In the genomic region with DNA sequence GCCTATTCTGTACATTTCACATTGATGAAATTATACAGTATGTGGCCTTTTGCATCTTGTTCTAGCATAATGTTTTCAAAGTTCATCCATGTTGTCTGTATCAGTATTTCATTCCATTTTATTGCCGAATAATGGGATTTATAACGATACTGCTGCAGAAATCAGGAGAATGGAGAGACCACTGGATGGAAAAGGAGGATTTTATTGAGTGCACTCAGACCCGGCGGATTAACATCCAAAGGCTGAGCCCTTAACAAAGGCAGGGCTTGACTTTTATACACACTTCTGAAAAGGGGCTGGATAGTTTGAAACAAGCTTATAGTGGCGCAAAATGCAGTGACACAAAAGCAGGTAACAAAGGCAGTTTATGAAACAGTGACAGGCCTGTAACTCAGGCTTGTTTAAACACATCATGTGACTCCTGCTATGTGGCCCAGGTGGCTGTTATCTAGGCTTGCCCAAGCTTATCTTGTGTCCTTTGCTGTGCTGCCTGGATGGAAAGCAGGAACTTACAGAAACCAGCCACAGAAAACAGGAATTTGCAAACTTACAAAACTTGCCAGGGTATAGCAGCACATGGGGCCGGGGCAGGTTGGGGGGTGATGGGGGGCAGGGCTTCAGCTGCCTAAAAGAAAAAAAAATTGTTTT, we compare ENCODE assay signal across 16 cellular contexts. TPM values are rescaled to one million over a fixed set of nuclear protein-coding genes. Genes with fewer than 3 reads are reported as not detected.
DNase-seq lines count a peak whose midpoint lies in the region; ATAC-seq and TF ChIP-seq lines count a peak whose summit lies in the region.
"Had no signal": no experiment of that assay in that cellular context is flagged by ENCODE, and none has a peak within 500 bp of the region (broad histone marks: within the 10 kb centered on the region; RNA-seq: fewer than 3 reads in every experiment).

No MANE protein-coding gene starts in this region.

- H3K36me3 Mint-ChIP-seq in GM23338 (ENCODE audit: low read depth), result peaks cover 79% of the 10 kb centered on the region
- H3K36me3 Mint-ChIP-seq in CD8-positive, alpha-beta memory T cell, result peaks cover 0 to 2% (median 0%) of the 10 kb centered on the region in 3 donors
- no peaks in the 10 kb centered on the region for H3K36me3 Mint-ChIP-seq in activated T-helper 17 cell treated with anti-CD3 and anti-CD28 coated beads, Interleukin-2, amount 50 U/mL, for 72 hours (ENCODE audit: low read depth)

- H3K4me2 ChIP-seq in GM23338, result no peak overlapping the region

- H3K27ac ChIP-seq in GM23338 (ENCODE audit: low read depth) (no peak overlapping the region), WERI-Rb-1 (no peak overlapping the region)
- H3K27ac ChIP-seq in CD8-positive, alpha-beta memory T cell (ENCODE audit: low read depth, low read length), result no peak overlapping the region
- H3K27ac ChIP-seq: Peyer's patch, stomach had no signal

- peaks cover 3% of the 10 kb centered on the region for H3K9me2 ChIP-seq in GM23338 (ENCODE audit: insufficient read depth)

- CTCF ChIA-PET in CD8-positive, alpha-beta memory T cell (lab: Charles Lee), result no interaction called here

- no peak overlapping the region for H2AFZ ChIP-seq in GM23338

- peaks cover 16% of the 10 kb centered on the region for H3K36me3 ChIP-seq in GM23338 (ENCODE audit: insufficient read depth)
- no peaks in the 10 kb centered on the region for H3K36me3 ChIP-seq in WERI-Rb-1
- H3K36me3 ChIP-seq in CD8-positive, alpha-beta memory T cell (ENCODE audit: insufficient read depth, low read length), result no peaks in the 10 kb centered on the region
- H3K36me3 ChIP-seq: Peyer's patch, stomach had no signal

- H3K4me3 ChIP-seq in GM23338, result no peak overlapping the region
- H3K4me3 ChIP-seq in WERI-Rb-1 (ENCODE audit: low read depth, low read length), result no peak overlapping the region
- H3K4me3 ChIP-seq in fibroblast of the aortic adventitia (ENCODE audit: low read depth, low read length), result no peak overlapping the region
- H3K4me3 ChIP-seq in CD8-positive, alpha-beta memory T cell (ENCODE audit: low read length), result no peak overlapping the region
- H3K4me3 ChIP-seq: Peyer's patch, stomach had no signal

- H3K79me2 ChIP-seq in GM23338 (replicated peaks; ENCODE audit: insufficient read depth), result no peaks in the 10 kb centered on the region

- H3K27me3 ChIP-seq in GM23338 (ENCODE audit: insufficient read depth) (no peaks in the 10 kb centered on the region), WERI-Rb-1 (ENCODE audit: insufficient read depth, low read depth, severe bottlenecking) (no peaks in the 10 kb centered on the region)
- H3K27me3 ChIP-seq in CD8-positive, alpha-beta memory T cell (ENCODE audit: insufficient read depth, low read length, poor library complexity, severe bottlenecking), result no peaks in the 10 kb centered on the region
- H3K27me3 ChIP-seq: Peyer's patch, stomach had no signal

- POLR2A ChIA-PET in CD8-positive, alpha-beta memory T cell (lab: Charles Lee), result no interaction called here

- in situ Hi-C loops in ACHN (cut with HindIII; ENCODE audit: low pct_ligation_motif_present, low pct_unique_long_range_greater_than_20kb, low sequenced_read_pairs), result no loop called here

- peaks cover 9% of the 10 kb centered on the region; the same call in 2 of the 3 replicates for H3K4me1 Mint-ChIP-seq in GM23338
- peaks cover 0 to 3% (median 0%) of the 10 kb centered on the region in 3 donors for H3K4me1 Mint-ChIP-seq in CD8-positive, alpha-beta memory T cell
- peaks cover 2% of the 10 kb centered on the region for H3K4me1 Mint-ChIP-seq in activated T-helper 17 cell treated with anti-CD3 and anti-CD28 coated beads, Interleukin-2, amount 50 U/mL, for 72 hours
- H3K4me1 Mint-ChIP-seq: central memory CD8-positive, alpha-beta T cell; immature natural killer cell had no signal

- H4K20me1 ChIP-seq in GM23338 (replicated peaks; ENCODE audit: insufficient read depth), result no peaks in the 10 kb centered on the region

- peaks cover 40% of the 10 kb centered on the region for H3K9me3 ChIP-seq in WERI-Rb-1 (ENCODE audit: severe bottlenecking)
- H3K9me3 ChIP-seq in CD8-positive, alpha-beta memory T cell (ENCODE audit: low read length), result peaks cover 21% of the 10 kb centered on the region

- H3K4me1 ChIP-seq in GM23338 (ENCODE audit: insufficient read depth), result no peaks in the 10 kb centered on the region
- H3K4me1 ChIP-seq in CD8-positive, alpha-beta memory T cell (ENCODE audit: insufficient read depth, low read length), result no peaks in the 10 kb centered on the region
- H3K4me1 ChIP-seq: Peyer's patch had no signal

- no peak overlapping the region for H3K4me3 Mint-ChIP-seq in GM23338
- H3K4me3 Mint-ChIP-seq in CD8-positive, alpha-beta memory T cell, result no peak overlapping the region
- H3K4me3 Mint-ChIP-seq in activated T-helper 17 cell treated with anti-CD3 and anti-CD28 coated beads, Interleukin-2, amount 50 U/mL, for 72 hours, result no peak overlapping the region
- H3K4me3 Mint-ChIP-seq: central memory CD8-positive, alpha-beta T cell; immature natural killer cell had no signal

- TF ChIP-seq CTCF in GM23338 (conservative IDR thresholded peaks at IDR 0.05; ENCODE audit: low read depth in 2 of 2) (no peak), WERI-Rb-1 (IDR thresholded peaks at IDR 0.05; ENCODE audit: low read depth, low read length) (no peak), fibroblast of the aortic adventitia (IDR thresholded peaks at IDR 0.05; ENCODE audit: insufficient read depth, low read length) (no peak)

- H3K27ac Mint-ChIP-seq in GM23338, result no peak overlapping the region
- H3K27ac Mint-ChIP-seq in CD8-positive, alpha-beta memory T cell, result no peak overlapping the region
- no peak overlapping the region for H3K27ac Mint-ChIP-seq in activated T-helper 17 cell treated with anti-CD3 and anti-CD28 coated beads, Interleukin-2, amount 50 U/mL, for 72 hours
- H3K27ac Mint-ChIP-seq: immature natural killer cell had no signal

- peaks cover 95% of the 10 kb centered on the region for H3K9me3 Mint-ChIP-seq in GM23338
- peaks cover 31 to 67% (median 40%) of the 10 kb centered on the region in 5 donors for H3K9me3 Mint-ChIP-seq in CD8-positive, alpha-beta memory T cell
- H3K9me3 Mint-ChIP-seq in activated T-helper 17 cell treated with anti-CD3 and anti-CD28 coated beads, Interleukin-2, amount 50 U/mL, for 72 hours, result peaks cover 31% of the 10 kb centered on the region

- no peaks in the 10 kb centered on the region for H3F3A ChIP-seq in GM23338 (replicated peaks; ENCODE audit: low read depth)

- ATAC-seq in GM23338, result no peak
- ATAC-seq in HG02763 (IDR thresholded peaks at IDR 0.05; ENCODE audit: unreplicated experiment), result no peak
- ATAC-seq in HG02870 (IDR thresholded peaks at IDR 0.05; ENCODE audit: unreplicated experiment), result no peak
- no peak for ATAC-seq in activated T-helper 17 cell treated with anti-CD3 and anti-CD28 coated beads, Interleukin-2, amount 50 U/mL, for 72 hours (replicated peaks)

- peaks cover 12% of the 10 kb centered on the region for H3K27me3 Mint-ChIP-seq in GM23338 (ENCODE audit: insufficient read depth, low read depth, poor library complexity)
- H3K27me3 Mint-ChIP-seq in CD8-positive, alpha-beta memory T cell, result peaks cover 2 to 3% of the 10 kb centered on the region in 2 donors
- H3K27me3 Mint-ChIP-seq in activated T-helper 17 cell treated with anti-CD3 and anti-CD28 coated beads, Interleukin-2, amount 50 U/mL, for 72 hours, result peaks cover 2% of the 10 kb centered on the region

- DNase-seq in ACHN (peak; percentile 14), GM23338 (ENCODE audit: low spot score) (peak; percentile 60), WERI-Rb-1 (peak; percentile 29), fibroblast of the aortic adventitia (ENCODE audit: low read depth) (peak; percentile 40)
- DNase-seq in CD8-positive, alpha-beta memory T cell, result no peak
- DNase-seq: activated gamma-delta T cell treated with Interleukin-2 at 50 U/mL for 16 hours, C1 segment of cervical spinal cord, immature natural killer cell, NCI-H2171 treated with DMSO at 0.1 percent for 48 hours, Peyer's patch, retina, stomach had no signal

TF ChIP-seq in GM23338, 12 proteins besides CTCF, POLR2A, EP300 and RAD21 (continues in another document):
- no peak for TF ChIP-seq ZNF331 (CRISPR knock-in tag; IDR thresholded peaks at IDR 0.05; ENCODE audit: low read depth)
- no peak for TF ChIP-seq JUNB (IDR thresholded peaks at IDR 0.05; ENCODE audit: unreplicated experiment)
- no peak for TF ChIP-seq POLR2AphosphoS5 (IDR thresholded peaks at IDR 0.05; ENCODE audit: low read depth)
- TF ChIP-seq EZH2 (IDR thresholded peaks at IDR 0.05; ENCODE audit: low read depth, unreplicated experiment), result no peak
- TF ChIP-seq ZNF114 (CRISPR knock-in tag; IDR thresholded peaks at IDR 0.05), result no peak
- TF ChIP-seq EZH2phosphoT487 (IDR thresholded peaks at IDR 0.05; ENCODE audit: unreplicated experiment), result no peak
- TF ChIP-seq NANOG (IDR thresholded peaks at IDR 0.05; ENCODE audit: borderline replicate concordance), result no peak

RNA-seq across cellular contexts. Expression of gene KCNJ15, which starts 32.8 kb away (rescaled TPM):
- total RNA-seq in GM23338 (2014; rRNA removed; shearing (Covaris generic)), result not detected in 2 replicates
- not detected in 2 replicates for polyA plus RNA-seq in GM23338 (2016; fragmentation: Nextera tagmentation; extraction: Ambion mirVana)
- 0.36 TPM in 1 of 2 replicates, not detected in the other for total RNA-seq in fibroblast of the aortic adventitia (ENCODE audit: low replicate concordance)
- not detected for total RNA-seq in CD8-positive, alpha-beta memory T cell
- not detected for polyA plus RNA-seq in CD8-positive, alpha-beta memory T cell
- total RNA-seq in activated T-helper 17 cell treated with anti-CD3 and anti-CD28 coated beads, Interleukin-2, amount 50 U/mL, for 72 hours, result under 1 TPM; 0.09 to 0.69 TPM
- polyA plus RNA-seq: immature natural killer cell had no signal

Comparison
In these comparisons a context has a peak if more than half of its experiments do, and no peak if none do; other contexts are left out.
1. DNase-seq: peak in ACHN (single experiment), GM23338 (single experiment), WERI-Rb-1 (single experiment) and fibroblast of the aortic adventitia (single experiment); none in CD8-positive, alpha-beta memory T cell (0 of 5).